In genomic region chr2:66575625-66576371, GRCh38 we compare ENCODE assay signal across 8 cellular contexts.
DNase-seq lines count a peak whose midpoint lies in the region; ATAC-seq lines count a peak whose summit lies in the region.

No MANE protein-coding gene starts in this region.

- no peak for ATAC-seq in activated T-helper 17 cell treated with anti-CD3 and anti-CD28 coated beads, Interleukin-2, amount 50 U/mL, for 72 hours (replicated peaks)

- H3K4me3 ChIP-seq in HAP-1, result peak overlapping the region; percentile 27
- peak overlapping the region; percentile 61 for H3K4me3 ChIP-seq in iPS-15b (ENCODE audit: low read depth, low read length)
- H3K4me3 ChIP-seq in skin epidermis, result peak overlapping the region; percentile 28 to 51 (median 44)
- H3K4me3 ChIP-seq in CD8-positive, alpha-beta memory T cell (ENCODE audit: low read length), result no peak overlapping the region

- no peak overlapping the region for H3K27ac Mint-ChIP-seq in activated T-helper 17 cell treated with anti-CD3 and anti-CD28 coated beads, Interleukin-2, amount 50 U/mL, for 72 hours
- H3K27ac Mint-ChIP-seq in CD8-positive, alpha-beta memory T cell, result no peak overlapping the region

- POLR2A ChIA-PET in CD8-positive, alpha-beta memory T cell (lab: Charles Lee), result no interaction called here

- H3K9me3 ChIP-seq in HAP-1 (no peaks in the 10 kb centered on the region), iPS-15b (ENCODE audit: control insufficient read depth, insufficient read depth, low read length) (no peaks in the 10 kb centered on the region)
- H3K9me3 ChIP-seq in CD8-positive, alpha-beta memory T cell (ENCODE audit: low read length), result no peaks in the 10 kb centered on the region

- peaks cover 37% of the 10 kb centered on the region for H3K27me3 Mint-ChIP-seq in activated T-helper 17 cell treated with anti-CD3 and anti-CD28 coated beads, Interleukin-2, amount 50 U/mL, for 72 hours
- H3K27me3 Mint-ChIP-seq in CD8-positive, alpha-beta memory T cell, result peaks cover 29 to 58% of the 10 kb centered on the region in 2 donors

- H3K9ac ChIP-seq in iPS-15b (ENCODE audit: low read depth, low read length), result no peak overlapping the region

- no peaks in the 10 kb centered on the region for H3K36me3 ChIP-seq in HAP-1 (replicated peaks)
- H3K36me3 ChIP-seq in iPS-15b (ENCODE audit: control insufficient read depth, insufficient read depth, low read length), result no peaks in the 10 kb centered on the region
- H3K36me3 ChIP-seq in CD8-positive, alpha-beta memory T cell (ENCODE audit: insufficient read depth, low read length), result no peaks in the 10 kb centered on the region

- CTCF ChIA-PET in CD8-positive, alpha-beta memory T cell (lab: Charles Lee), result no interaction called here

- in situ Hi-C loops in HAP-1 (cut with MboI; ENCODE audit: low sequenced_read_pairs), result loop anchor here (5.0 kb wide), 1 partner anchor 148 kb away; no protein-coding TSS in a partner anchor

- H3K4me3 Mint-ChIP-seq in activated T-helper 17 cell treated with anti-CD3 and anti-CD28 coated beads, Interleukin-2, amount 50 U/mL, for 72 hours, result peak overlapping the region; percentile 7
- no peak overlapping the region for H3K4me3 Mint-ChIP-seq in CD8-positive, alpha-beta memory T cell

- peaks cover 5% of the 10 kb centered on the region for H3K4me1 ChIP-seq in HAP-1
- peaks cover 10% of the 10 kb centered on the region for H3K4me1 ChIP-seq in iPS-15b (ENCODE audit: control insufficient read depth, insufficient read depth, low read length)
- H3K4me1 ChIP-seq in CD8-positive, alpha-beta memory T cell (ENCODE audit: insufficient read depth, low read length), result no peaks in the 10 kb centered on the region

- no peaks in the 10 kb centered on the region for H3K4me1 Mint-ChIP-seq in activated T-helper 17 cell treated with anti-CD3 and anti-CD28 coated beads, Interleukin-2, amount 50 U/mL, for 72 hours
- H3K4me1 Mint-ChIP-seq in CD8-positive, alpha-beta memory T cell, result peaks cover 0 to 3% (median 1%) of the 10 kb centered on the region in 3 donors

- no peaks in the 10 kb centered on the region for H3K9me3 Mint-ChIP-seq in activated T-helper 17 cell treated with anti-CD3 and anti-CD28 coated beads, Interleukin-2, amount 50 U/mL, for 72 hours
- H3K9me3 Mint-ChIP-seq in CD8-positive, alpha-beta memory T cell, result peaks cover 0 to 12% (median 5%) of the 10 kb centered on the region in 5 donors

- no peaks in the 10 kb centered on the region for H3K36me3 Mint-ChIP-seq in activated T-helper 17 cell treated with anti-CD3 and anti-CD28 coated beads, Interleukin-2, amount 50 U/mL, for 72 hours (ENCODE audit: low read depth)
- H3K36me3 Mint-ChIP-seq in CD8-positive, alpha-beta memory T cell, result no peaks in the 10 kb centered on the region

- DNase-seq in HAP-1 (ENCODE audit: low spot score in 2 of 2) (peak in 1 of 2 experiments; percentile 33), NCI-H2081 treated with DMSO at 0.1 percent for 48 hours (lab: John Stamatoyannopoulos, UW) (no peak), HPDE6-E6E7 (ENCODE audit: extremely low spot score) (no peak), GM19240 (ENCODE audit: insufficient read length, low spot score) (no peak)
- no peak for DNase-seq in CD8-positive, alpha-beta memory T cell

- H3K27me3 ChIP-seq in HAP-1 (ENCODE audit: low read depth), result peaks cover 35% of the 10 kb centered on the region
- peaks cover 52% of the 10 kb centered on the region for H3K27me3 ChIP-seq in iPS-15b (ENCODE audit: control insufficient read depth, insufficient read depth, low read length)
- peaks cover 16% of the 10 kb centered on the region for H3K27me3 ChIP-seq in CD8-positive, alpha-beta memory T cell (ENCODE audit: insufficient read depth, low read length, poor library complexity, severe bottlenecking)

- H3K27ac ChIP-seq in skin epidermis, result peak overlapping the region in 12 of 21 experiments; percentile 8 to 77 (median 50)
- H3K27ac ChIP-seq in CD8-positive, alpha-beta memory T cell (ENCODE audit: low read depth, low read length), result no peak overlapping the region
